1 cellular context compared by ENCODE assay signal in the genomic region with DNA sequence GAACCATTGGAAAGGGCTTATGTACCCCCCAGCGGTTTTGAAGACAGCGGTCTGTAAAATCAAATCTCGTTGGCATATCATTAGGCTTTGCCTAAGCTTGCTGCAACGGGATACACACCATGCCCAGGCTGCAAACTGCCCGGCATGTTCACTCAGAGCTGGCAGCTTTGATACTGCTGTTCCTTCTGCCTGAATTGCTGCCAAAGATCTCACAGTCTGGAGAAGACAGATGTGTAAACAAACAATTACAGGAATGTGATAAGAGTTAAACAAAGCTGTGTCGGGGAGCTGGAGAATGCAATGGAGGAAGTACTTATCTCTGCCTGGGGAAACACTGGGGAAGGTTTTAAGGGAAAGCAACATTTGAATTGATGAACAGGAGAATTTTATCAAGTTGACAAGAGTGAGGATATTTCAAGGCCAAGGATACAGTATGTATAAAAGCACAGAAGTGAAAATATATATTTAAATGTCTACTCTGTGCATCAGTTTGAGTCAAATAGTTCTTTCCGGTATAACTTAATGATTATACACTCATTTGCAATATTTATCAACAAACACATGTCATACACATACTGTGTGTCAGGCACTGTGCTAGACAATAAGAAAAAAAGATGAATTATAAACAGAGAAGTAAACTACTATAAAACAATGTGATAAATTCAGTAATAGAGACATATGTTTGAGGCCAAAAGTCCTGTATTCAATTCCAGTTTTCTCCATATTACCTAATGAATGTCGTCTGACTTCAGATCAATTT.
TF ChIP-seq lines count a peak whose summit lies in the region.

No MANE protein-coding gene starts in this region.

TF ChIP-seq in K562, 482 proteins besides CTCF, POLR2A, EP300 and RAD21 (continued from another document and continues in another):
- TF ChIP-seq CBFA2T3 (IDR thresholded peaks at IDR 0.05) = peak; percentile 81
- TF ChIP-seq ZNF780A (CRISPR knock-in tag; IDR thresholded peaks at IDR 0.05) = no peak
- peak; percentile 85; the same call in 1 of the 2 replicates for TF ChIP-seq SMARCE1 (IDR thresholded peaks at IDR 0.05)
- no peak for TF ChIP-seq THRAP3 (IDR thresholded peaks at IDR 0.05; ENCODE audit: borderline replicate concordance)
- TF ChIP-seq STAG1 (CRISPR knock-in tag; IDR thresholded peaks at IDR 0.05; ENCODE audit: borderline replicate concordance) = no peak
- TF ChIP-seq KLF10 (CRISPR knock-in tag; IDR thresholded peaks at IDR 0.05) = no peak
- no peak for TF ChIP-seq GTF2E2 (tag; IDR thresholded peaks at IDR 0.05)
- peak in 1 of 2 experiments; percentile 65; a peak in 1 of 4 replicates for TF ChIP-seq TEAD1 (CRISPR knock-in tag; IDR thresholded peaks at IDR 0.05)
- TF ChIP-seq ZNF274 (IDR thresholded peaks at IDR 0.05; ENCODE audit: borderline replicate concordance, low read depth, low read length) = no peak
- no peak for TF ChIP-seq POU5F1 (IDR thresholded peaks at IDR 0.05; ENCODE audit: borderline replicate concordance, low read depth, low read length, partially characterized antibody)
- TF ChIP-seq, protein P1, sequence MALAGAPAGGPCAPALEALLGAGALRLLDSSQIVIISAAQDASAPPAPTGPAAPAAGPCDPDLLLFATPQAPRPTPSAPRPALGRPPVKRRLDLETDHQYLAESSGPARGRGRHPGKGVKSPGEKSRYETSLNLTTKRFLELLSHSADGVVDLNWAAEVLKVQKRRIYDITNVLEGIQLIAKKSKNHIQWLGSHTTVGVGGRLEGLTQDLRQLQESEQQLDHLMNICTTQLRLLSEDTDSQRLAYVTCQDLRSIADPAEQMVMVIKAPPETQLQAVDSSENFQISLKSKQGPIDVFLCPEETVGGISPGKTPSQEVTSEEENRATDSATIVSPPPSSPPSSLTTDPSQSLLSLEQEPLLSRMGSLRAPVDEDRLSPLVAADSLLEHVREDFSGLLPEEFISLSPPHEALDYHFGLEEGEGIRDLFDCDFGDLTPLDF (CRISPR knock-in tag; IDR thresholded peaks at IDR 0.05) = no peak
- peak; percentile 88 for TF ChIP-seq SMARCA4 (IDR thresholded peaks at IDR 0.05)
- TF ChIP-seq ZNF3 (CRISPR knock-in tag; IDR thresholded peaks at IDR 0.05) = no peak
- TF ChIP-seq KHSRP (IDR thresholded peaks at IDR 0.05) = no peak
- TF ChIP-seq BRD4 (IDR thresholded peaks at IDR 0.05) = no peak
- TF ChIP-seq, protein P2, sequence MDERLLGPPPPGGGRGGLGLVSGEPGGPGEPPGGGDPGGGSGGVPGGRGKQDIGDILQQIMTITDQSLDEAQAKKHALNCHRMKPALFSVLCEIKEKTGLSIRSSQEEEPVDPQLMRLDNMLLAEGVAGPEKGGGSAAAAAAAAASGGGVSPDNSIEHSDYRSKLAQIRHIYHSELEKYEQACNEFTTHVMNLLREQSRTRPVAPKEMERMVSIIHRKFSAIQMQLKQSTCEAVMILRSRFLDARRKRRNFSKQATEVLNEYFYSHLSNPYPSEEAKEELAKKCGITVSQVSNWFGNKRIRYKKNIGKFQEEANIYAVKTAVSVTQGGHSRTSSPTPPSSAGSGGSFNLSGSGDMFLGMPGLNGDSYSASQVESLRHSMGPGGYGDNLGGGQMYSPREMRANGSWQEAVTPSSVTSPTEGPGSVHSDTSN (CRISPR knock-in tag; IDR thresholded peaks at IDR 0.05; ENCODE audit: low read depth) = no peak
- TF ChIP-seq, protein P2 (tag; conservative IDR thresholded peaks at IDR 0.05; ENCODE audit: low read depth) = peak; percentile 62
- TF ChIP-seq KDM5B (IDR thresholded peaks at IDR 0.05; ENCODE audit: insufficient replicate concordance, low read depth, low read length) = no peak
- no peak; the same call in 1 of the 2 replicates for TF ChIP-seq TCF7L2 (IDR thresholded peaks at IDR 0.05; ENCODE audit: low read depth, low read length)
- peak; percentile 94 for TF ChIP-seq FOXJ2 (tag; IDR thresholded peaks at IDR 0.05)
- peak; percentile 60 for TF ChIP-seq TCF3 (CRISPR knock-in tag; IDR thresholded peaks at IDR 0.05)
- TF ChIP-seq JUND (IDR thresholded peaks at IDR 0.05; ENCODE audit: borderline replicate concordance, low read depth, low read length) = peak; percentile 39; the same call in 1 of the 2 replicates
- TF ChIP-seq JUND (tag; IDR thresholded peaks at IDR 0.05; ENCODE audit: borderline replicate concordance, low read depth, low read length) = peak; percentile 44; the same call in 1 of the 3 replicates
- TF ChIP-seq ZNF311 (CRISPR knock-in tag; IDR thresholded peaks at IDR 0.05) = no peak
- no peak for TF ChIP-seq CBFB (CRISPR knock-in tag; IDR thresholded peaks at IDR 0.05)
- TF ChIP-seq, protein P3, sequence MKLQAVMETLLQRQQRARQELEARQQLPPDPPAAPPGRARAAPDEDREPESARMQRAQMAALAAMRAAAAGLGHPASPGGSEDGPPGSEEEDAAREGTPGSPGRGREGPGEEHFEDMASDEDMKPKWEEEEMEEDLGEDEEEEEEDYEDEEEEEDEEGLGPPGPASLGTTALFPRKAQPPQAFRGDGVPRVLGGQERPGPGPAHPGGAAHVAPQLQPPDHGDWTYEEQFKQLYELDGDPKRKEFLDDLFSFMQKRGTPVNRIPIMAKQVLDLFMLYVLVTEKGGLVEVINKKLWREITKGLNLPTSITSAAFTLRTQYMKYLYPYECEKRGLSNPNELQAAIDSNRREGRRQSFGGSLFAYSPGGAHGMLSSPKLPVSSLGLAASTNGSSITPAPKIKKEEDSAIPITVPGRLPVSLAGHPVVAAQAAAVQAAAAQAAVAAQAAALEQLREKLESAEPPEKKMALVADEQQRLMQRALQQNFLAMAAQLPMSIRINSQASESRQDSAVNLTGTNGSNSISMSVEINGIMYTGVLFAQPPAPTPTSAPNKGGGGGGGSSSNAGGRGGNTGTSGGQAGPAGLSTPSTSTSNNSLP (IDR thresholded peaks at IDR 0.05; ENCODE audit: borderline replicate concordance, low read depth, low read length) = no peak
- TF ChIP-seq, protein P4, sequence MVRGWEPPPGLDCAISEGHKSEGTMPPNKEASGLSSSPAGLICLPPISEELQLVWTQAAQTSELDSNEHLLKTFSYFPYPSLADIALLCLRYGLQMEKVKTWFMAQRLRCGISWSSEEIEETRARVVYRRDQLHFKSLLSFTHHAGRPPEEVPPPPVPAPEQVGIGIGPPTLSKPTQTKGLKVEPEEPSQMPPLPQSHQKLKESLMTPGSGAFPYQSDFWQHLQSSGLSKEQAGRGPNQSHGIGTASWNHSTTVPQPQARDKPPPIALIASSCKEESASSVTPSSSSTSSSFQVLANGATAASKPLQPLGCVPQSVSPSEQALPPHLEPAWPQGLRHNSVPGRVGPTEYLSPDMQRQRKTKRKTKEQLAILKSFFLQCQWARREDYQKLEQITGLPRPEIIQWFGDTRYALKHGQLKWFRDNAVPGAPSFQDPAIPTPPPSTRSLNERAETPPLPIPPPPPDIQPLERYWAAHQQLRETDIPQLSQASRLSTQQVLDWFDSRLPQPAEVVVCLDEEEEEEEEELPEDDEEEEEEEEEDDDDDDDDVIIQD (CRISPR knock-in tag; IDR thresholded peaks at IDR 0.05) = no peak
- peak; percentile 49; the same call in 1 of the 2 replicates for TF ChIP-seq DPF2 (IDR thresholded peaks at IDR 0.05)
- TF ChIP-seq, protein P5, sequence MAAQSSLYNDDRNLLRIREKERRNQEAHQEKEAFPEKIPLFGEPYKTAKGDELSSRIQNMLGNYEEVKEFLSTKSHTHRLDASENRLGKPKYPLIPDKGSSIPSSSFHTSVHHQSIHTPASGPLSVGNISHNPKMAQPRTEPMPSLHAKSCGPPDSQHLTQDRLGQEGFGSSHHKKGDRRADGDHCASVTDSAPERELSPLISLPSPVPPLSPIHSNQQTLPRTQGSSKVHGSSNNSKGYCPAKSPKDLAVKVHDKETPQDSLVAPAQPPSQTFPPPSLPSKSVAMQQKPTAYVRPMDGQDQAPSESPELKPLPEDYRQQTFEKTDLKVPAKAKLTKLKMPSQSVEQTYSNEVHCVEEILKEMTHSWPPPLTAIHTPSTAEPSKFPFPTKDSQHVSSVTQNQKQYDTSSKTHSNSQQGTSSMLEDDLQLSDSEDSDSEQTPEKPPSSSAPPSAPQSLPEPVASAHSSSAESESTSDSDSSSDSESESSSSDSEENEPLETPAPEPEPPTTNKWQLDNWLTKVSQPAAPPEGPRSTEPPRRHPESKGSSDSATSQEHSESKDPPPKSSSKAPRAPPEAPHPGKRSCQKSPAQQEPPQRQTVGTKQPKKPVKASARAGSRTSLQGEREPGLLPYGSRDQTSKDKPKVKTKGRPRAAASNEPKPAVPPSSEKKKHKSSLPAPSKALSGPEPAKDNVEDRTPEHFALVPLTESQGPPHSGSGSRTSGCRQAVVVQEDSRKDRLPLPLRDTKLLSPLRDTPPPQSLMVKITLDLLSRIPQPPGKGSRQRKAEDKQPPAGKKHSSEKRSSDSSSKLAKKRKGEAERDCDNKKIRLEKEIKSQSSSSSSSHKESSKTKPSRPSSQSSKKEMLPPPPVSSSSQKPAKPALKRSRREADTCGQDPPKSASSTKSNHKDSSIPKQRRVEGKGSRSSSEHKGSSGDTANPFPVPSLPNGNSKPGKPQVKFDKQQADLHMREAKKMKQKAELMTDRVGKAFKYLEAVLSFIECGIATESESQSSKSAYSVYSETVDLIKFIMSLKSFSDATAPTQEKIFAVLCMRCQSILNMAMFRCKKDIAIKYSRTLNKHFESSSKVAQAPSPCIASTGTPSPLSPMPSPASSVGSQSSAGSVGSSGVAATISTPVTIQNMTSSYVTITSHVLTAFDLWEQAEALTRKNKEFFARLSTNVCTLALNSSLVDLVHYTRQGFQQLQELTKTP (IDR thresholded peaks at IDR 0.05; ENCODE audit: low read depth in 1 of 2, partially characterized antibody in 2 of 2) = no peak
- TF ChIP-seq, protein P6, sequence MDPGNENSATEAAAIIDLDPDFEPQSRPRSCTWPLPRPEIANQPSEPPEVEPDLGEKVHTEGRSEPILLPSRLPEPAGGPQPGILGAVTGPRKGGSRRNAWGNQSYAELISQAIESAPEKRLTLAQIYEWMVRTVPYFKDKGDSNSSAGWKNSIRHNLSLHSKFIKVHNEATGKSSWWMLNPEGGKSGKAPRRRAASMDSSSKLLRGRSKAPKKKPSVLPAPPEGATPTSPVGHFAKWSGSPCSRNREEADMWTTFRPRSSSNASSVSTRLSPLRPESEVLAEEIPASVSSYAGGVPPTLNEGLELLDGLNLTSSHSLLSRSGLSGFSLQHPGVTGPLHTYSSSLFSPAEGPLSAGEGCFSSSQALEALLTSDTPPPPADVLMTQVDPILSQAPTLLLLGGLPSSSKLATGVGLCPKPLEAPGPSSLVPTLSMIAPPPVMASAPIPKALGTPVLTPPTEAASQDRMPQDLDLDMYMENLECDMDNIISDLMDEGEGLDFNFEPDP (CRISPR knock-in tag; IDR thresholded peaks at IDR 0.05) = no peak
- peak; percentile 91; the same call in 1 of the 2 replicates for TF ChIP-seq FOXP1 (CRISPR knock-in tag; IDR thresholded peaks at IDR 0.05)
- no peak for TF ChIP-seq ETV1 (tag; conservative IDR thresholded peaks at IDR 0.05; ENCODE audit: low read depth)
- TF ChIP-seq, protein P7, sequence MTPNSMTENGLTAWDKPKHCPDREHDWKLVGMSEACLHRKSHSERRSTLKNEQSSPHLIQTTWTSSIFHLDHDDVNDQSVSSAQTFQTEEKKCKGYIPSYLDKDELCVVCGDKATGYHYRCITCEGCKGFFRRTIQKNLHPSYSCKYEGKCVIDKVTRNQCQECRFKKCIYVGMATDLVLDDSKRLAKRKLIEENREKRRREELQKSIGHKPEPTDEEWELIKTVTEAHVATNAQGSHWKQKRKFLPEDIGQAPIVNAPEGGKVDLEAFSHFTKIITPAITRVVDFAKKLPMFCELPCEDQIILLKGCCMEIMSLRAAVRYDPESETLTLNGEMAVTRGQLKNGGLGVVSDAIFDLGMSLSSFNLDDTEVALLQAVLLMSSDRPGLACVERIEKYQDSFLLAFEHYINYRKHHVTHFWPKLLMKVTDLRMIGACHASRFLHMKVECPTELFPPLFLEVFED (CRISPR knock-in tag; conservative IDR thresholded peaks at IDR 0.05) = no peak
- TF ChIP-seq, protein P8, sequence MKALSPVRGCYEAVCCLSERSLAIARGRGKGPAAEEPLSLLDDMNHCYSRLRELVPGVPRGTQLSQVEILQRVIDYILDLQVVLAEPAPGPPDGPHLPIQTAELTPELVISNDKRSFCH (CRISPR knock-in tag; IDR thresholded peaks at IDR 0.05) = no peak
- TF ChIP-seq, protein P8 (tag; IDR thresholded peaks at IDR 0.05) = no peak
- no peak for TF ChIP-seq PTRF (tag; IDR thresholded peaks at IDR 0.05)
- no peak for TF ChIP-seq ZNF717 (CRISPR knock-in tag; IDR thresholded peaks at IDR 0.05)
